In genomic region chr16:66511615-66512500, GRCh38 we compare ENCODE assay signal across 9 cellular contexts. TPM values are rescaled to one million over a fixed set of nuclear protein-coding genes. Genes with fewer than 3 reads are reported as not detected.
DNase-seq lines count a peak whose midpoint lies in the region; ATAC-seq and TF ChIP-seq lines count a peak whose summit lies in the region.
"Had no signal": no experiment of that assay in that cellular context is flagged by ENCODE, and none has a peak within 500 bp of the region (broad histone marks: within the 10 kb centered on the region; RNA-seq: fewer than 3 reads in every experiment).

No MANE protein-coding gene starts in this region.

- H3K27me3 ChIP-seq in uterus, result no peaks in the 10 kb centered on the region

- TF ChIP-seq POLR2A in uterus (IDR thresholded peaks at IDR 0.05), result no peak

- H3K4me3 ChIP-seq in uterus, result no peak overlapping the region

- no TSS peak for BruUV-seq in MCF 10A (replicated peaks; lab: Mats Ljungman, UMichigan)

- ATAC-seq in GM18502 (IDR thresholded peaks at IDR 0.05; ENCODE audit: poor library complexity, unreplicated experiment) (no peak), GM21576 (IDR thresholded peaks at IDR 0.05; ENCODE audit: unreplicated experiment) (no peak)

- H3K27me3 Mint-ChIP-seq in activated naive CD4-positive, alpha-beta T cell treated with anti-CD3 and anti-CD28 coated beads for 36 hours (ENCODE audit: low read depth), result no peaks in the 10 kb centered on the region
- H3K27me3 Mint-ChIP-seq in MCF 10A (ENCODE audit: insufficient read depth, unreplicated experiment), result no peaks in the 10 kb centered on the region

- H3K4me1 ChIP-seq in uterus, result peaks cover 6 to 15% of the 10 kb centered on the region in 2 donors

- H3K9me3 Mint-ChIP-seq in activated naive CD4-positive, alpha-beta T cell treated with anti-CD3 and anti-CD28 coated beads for 36 hours, result no peaks in the 10 kb centered on the region
- no peaks in the 10 kb centered on the region for H3K9me3 Mint-ChIP-seq in MCF 10A (ENCODE audit: unreplicated experiment)

- peaks cover 16% of the 10 kb centered on the region for H3K4me1 Mint-ChIP-seq in activated naive CD4-positive, alpha-beta T cell treated with anti-CD3 and anti-CD28 coated beads for 36 hours (ENCODE audit: low read depth)
- peaks cover 62% of the 10 kb centered on the region for H3K4me1 Mint-ChIP-seq in MCF 10A (ENCODE audit: insufficient read depth, unreplicated experiment)

- intact Hi-C loops in activated naive CD4-positive, alpha-beta T cell treated with anti-CD3 and anti-CD28 coated beads for 36 hours (cut with micrococcal nuclease), result loop anchor here (1.0 kb wide), 1 partner anchor 77 kb away; no protein-coding TSS in a partner anchor
- intact Hi-C loops in MCF 10A (cut with micrococcal nuclease), result no loop called here
- intact Hi-C loops in uterus (cut with DNase I; ENCODE audit: low total_unique reads), result no loop called here

- peak overlapping the region; percentile 18 to 59 for H3K27ac ChIP-seq in uterus

- POLR2A ChIA-PET in MCF 10A (lab: Yijun Ruan, JAX), result interaction anchor here (0.5 to 6.5 kb wide), 12 partner anchors 9 to 104 kb away, joined by 3 to 97 read pairs (median 4); partner anchors contain the start of genes CKLF and TK2

- no peak overlapping the region for H3K27ac Mint-ChIP-seq in activated naive CD4-positive, alpha-beta T cell treated with anti-CD3 and anti-CD28 coated beads for 36 hours
- peak overlapping the region; percentile 85 for H3K27ac Mint-ChIP-seq in MCF 10A (ENCODE audit: low read depth, unreplicated experiment)

- H3K9me3 ChIP-seq in uterus, result no peaks in the 10 kb centered on the region

- TF ChIP-seq CTCF in MCF 10A (IDR thresholded peaks at IDR 0.05; ENCODE audit: unreplicated experiment), result peak; percentile 20
- no peak for TF ChIP-seq CTCF in uterus (IDR thresholded peaks at IDR 0.05)

- CTCF ChIA-PET in activated naive CD4-positive, alpha-beta T cell treated with anti-CD3 and anti-CD28 coated beads for 36 hours (lab: Charles Lee), result interaction anchor here (0.7 to 1.4 kb wide), 7 partner anchors 27 to 105 kb away, joined by 3 to 7 read pairs (median 3); partner anchors contain the start of gene CMTM1
- CTCF ChIA-PET in MCF 10A (lab: Yijun Ruan, JAX), result interaction anchor here (0.6 to 3.7 kb wide), 16 partner anchors 10 to 167 kb away, joined by 3 to 13 read pairs (median 4); partner anchors contain the start of gene CKLF

- DNase-seq in activated naive CD4-positive, alpha-beta T cell treated with anti-CD3 and anti-CD28 coated beads for 36 hours, result peak; percentile 42
- no peak for DNase-seq in activated naive CD4-positive, alpha-beta T cell (lab: John Stamatoyannopoulos, UW)
- DNase-seq in MCF 10A (ENCODE audit: unreplicated experiment), result peak; percentile 79
- peak; percentile 95 for DNase-seq in kidney glomerular epithelial cell (lab: John Stamatoyannopoulos, UW)
- DNase-seq in uterus, result peak in 1 of 2 donors; percentile 49
- no peak for DNase-seq in GDM1 (lab: John Stamatoyannopoulos, UW)
- DNase-seq: occipital lobe had no signal

- H3K36me3 Mint-ChIP-seq in activated naive CD4-positive, alpha-beta T cell treated with anti-CD3 and anti-CD28 coated beads for 36 hours (ENCODE audit: low read depth), result no peaks in the 10 kb centered on the region
- H3K36me3 Mint-ChIP-seq in MCF 10A (ENCODE audit: insufficient read depth, unreplicated experiment), result peaks cover 43% of the 10 kb centered on the region

- no peak overlapping the region for H3K4me3 Mint-ChIP-seq in activated naive CD4-positive, alpha-beta T cell treated with anti-CD3 and anti-CD28 coated beads for 36 hours
- H3K4me3 Mint-ChIP-seq in MCF 10A (ENCODE audit: unreplicated experiment), result peak overlapping the region; percentile 40

- H3K36me3 ChIP-seq in uterus, result no peaks in the 10 kb centered on the region

RNA-seq across cellular contexts. Expression of gene TK2, which starts 38.1 kb away (rescaled TPM):
- total RNA-seq in activated naive CD4-positive, alpha-beta T cell treated with anti-CD3 and anti-CD28 coated beads for 36 hours, result 1 to 10 TPM; 5.7 to 5.9 TPM
- total RNA-seq in MCF 10A (2022) (31.2 and 38.2 TPM in 2 replicates), uterus (10 to 100 TPM; 13.6 to 52.6 (median 39.2) TPM)

RNA-seq across cellular contexts. Expression of gene CKLF, which starts 40.5 kb away (rescaled TPM):
- 100 to 1,000 TPM; 114 to 126 TPM for total RNA-seq in activated naive CD4-positive, alpha-beta T cell treated with anti-CD3 and anti-CD28 coated beads for 36 hours
- 41.3 and 57.8 TPM in 2 replicates for total RNA-seq in MCF 10A (2022)
- 100 to 1,000 TPM in 1 of 4 donors, 10 to 100 TPM in 3; 31.3 to 118 (median 68.6) TPM for total RNA-seq in uterus

RNA-seq across cellular contexts. Expression of gene CMTM1, which starts 54.4 kb away (rescaled TPM):
- 1 to 10 TPM; 4.2 to 8.2 TPM for total RNA-seq in activated naive CD4-positive, alpha-beta T cell treated with anti-CD3 and anti-CD28 coated beads for 36 hours
- total RNA-seq in MCF 10A (2022) (2.1 and 4.8 TPM in 2 replicates), uterus (1 to 10 TPM in 2 of 4 donors, not detected in 2; 5.0 to 5.3 TPM)

Comparison
In these comparisons a context has a peak if more than half of its experiments do, and no peak if none do; other contexts are left out.
1. DNase-seq: peak in activated naive CD4-positive, alpha-beta T cell treated with anti-CD3 and anti-CD28 coated beads for 36 hours (single experiment), MCF 10A (single experiment) and kidney glomerular epithelial cell (single experiment); none in activated naive CD4-positive, alpha-beta T cell (0 of 4) and GDM1 (single experiment).